Comparison of ENCODE assay signal across 9 cellular contexts in genomic region chr3:69386535-69387385, GRCh38.
A peak's percentile ranks its signal among the peaks of the same experiment; 100 is the strongest.
DNase-seq lines count a peak whose midpoint lies in the region.
"Had no signal": no experiment of that assay in that cellular context is flagged by ENCODE, and none has a peak within 500 bp of the region (broad histone marks: within the 10 kb centered on the region; RNA-seq: fewer than 3 reads in every experiment).

No MANE protein-coding gene starts in this region.

- DNase-seq in NAMALWA (ENCODE audit: low spot score) (peak; percentile 34), epithelial cell of prostate (ENCODE audit: low read depth, low spot score) (no peak), pons (ENCODE audit: low spot score) (peak; percentile 67), NCI-H2227 (lab: John Stamatoyannopoulos, UW; ENCODE audit: unreplicated experiment) (no peak), kidney glomerular epithelial cell (lab: John Stamatoyannopoulos, UW) (no peak), hepatic stellate cell (ENCODE audit: low spot score) (no peak), SIG-M5 treated with dmso at 0.1 percent for 504 hours (lab: John Stamatoyannopoulos, UW; ENCODE audit: unreplicated experiment) (no peak)
- DNase-seq: NCI-H2081 treated with DMSO at 0.1 percent for 48 hours had no signal

- no peaks in the 10 kb centered on the region for H3K36me3 ChIP-seq in ES-I3 (ENCODE audit: insufficient read depth, low read length)

- no peaks in the 10 kb centered on the region for H3K9me3 ChIP-seq in ES-I3 (ENCODE audit: control insufficient read depth, insufficient read depth, low read length)

- peak overlapping the region; percentile 61; the same call in 1 of the 2 replicates for H3K9ac ChIP-seq in ES-I3 (ENCODE audit: low read depth, low read length)

- peaks cover 17% of the 10 kb centered on the region for H3K4me1 ChIP-seq in ES-I3 (ENCODE audit: insufficient read depth, low read length)

- H3K27ac ChIP-seq in epithelial cell of prostate: peak overlapping the region; percentile 25

Comparison
In these comparisons a context has a peak if more than half of its experiments do, and no peak if none do; other contexts are left out.
1. DNase-seq: peak in NAMALWA (single experiment) and pons (single experiment); none in epithelial cell of prostate (single experiment), NCI-H2227 (single experiment), kidney glomerular epithelial cell (single experiment), hepatic stellate cell (single experiment) and SIG-M5 treated with dmso at 0.1 percent for 504 hours (single experiment).